ENCODE assay signal across 8 cellular contexts in the genomic region with DNA sequence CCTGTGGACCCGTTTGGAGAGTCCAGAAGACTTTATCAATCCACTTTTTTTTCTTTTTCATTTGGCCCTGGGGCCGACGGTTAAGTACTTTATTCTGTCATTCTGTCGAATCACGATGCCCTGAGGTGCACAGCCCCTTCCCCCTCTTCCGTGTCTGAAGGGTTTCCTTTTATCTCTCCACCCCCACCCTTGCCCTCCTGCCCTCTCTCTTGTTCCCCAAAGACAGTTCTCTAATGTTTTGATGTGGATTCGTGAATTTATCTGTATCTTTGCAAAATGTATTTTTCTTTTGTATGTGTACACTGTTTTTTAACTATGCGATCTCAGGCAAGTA. TPM values are rescaled to one million over a fixed set of nuclear protein-coding genes. Genes with fewer than 3 reads are reported as not detected.
DNase-seq lines count a peak whose midpoint lies in the region; TF ChIP-seq lines count a peak whose summit lies in the region.

No MANE protein-coding gene starts in this region.

- H3K4me3 ChIP-seq in Peyer's patch = peak overlapping the region; percentile 33 to 73 (median 56)
- H3K4me3 ChIP-seq in esophagus (ENCODE audit: low read depth in 1 of 2, low read length in 2 of 2) = peak overlapping the region; percentile 44 to 70

- TF ChIP-seq POLR2A in Peyer's patch (IDR thresholded peaks at IDR 0.05) = no peak

- H3K27ac ChIP-seq in Peyer's patch = peak overlapping the region; percentile 85 to 96 (median 90)
- peak overlapping the region; percentile 94 to 95 for H3K27ac ChIP-seq in esophagus (ENCODE audit: low read depth in 2 of 2, low read length in 1 of 2)

- no peaks in the 10 kb centered on the region for H3K9me3 Mint-ChIP-seq in activated CD4-positive, alpha-beta T cell treated with anti-CD3 and anti-CD28 coated beads, Interleukin-2, amount 10 ng/mL, durations not matched to agents 24 days and 14 days
- H3K9me3 Mint-ChIP-seq in progenitor cell of endocrine pancreas (ENCODE audit: low read depth) = no peaks in the 10 kb centered on the region

- H3K27ac Mint-ChIP-seq in activated CD4-positive, alpha-beta T cell treated with anti-CD3 and anti-CD28 coated beads, Interleukin-2, amount 10 ng/mL, durations not matched to agents 24 days and 14 days = peak overlapping the region; percentile 98
- peak overlapping the region; percentile 90 for H3K27ac Mint-ChIP-seq in progenitor cell of endocrine pancreas

- H3K4me3 Mint-ChIP-seq in activated CD4-positive, alpha-beta T cell treated with anti-CD3 and anti-CD28 coated beads, Interleukin-2, amount 10 ng/mL, durations not matched to agents 24 days and 14 days = peak overlapping the region; percentile 100
- H3K4me3 Mint-ChIP-seq in progenitor cell of endocrine pancreas (ENCODE audit: low read depth) = peak overlapping the region; percentile 72

- TF ChIP-seq CTCF in Peyer's patch (IDR thresholded peaks at IDR 0.05) = peak in 1 of 6 experiments; percentile 15
- TF ChIP-seq CTCF in progenitor cell of endocrine pancreas (IDR thresholded peaks at IDR 0.05; ENCODE audit: unreplicated experiment) = no peak

- intact Hi-C loops in activated CD4-positive, alpha-beta T cell treated with anti-CD3 and anti-CD28 coated beads, Interleukin-2, amount 10 ng/mL, durations not matched to agents 24 days and 14 days (cut with micrococcal nuclease) = loop anchor here (1.0 to 5.0 kb wide), 9 partner anchors 22 to 1009 kb away; a partner anchor contains a TSS

- H3K27me3 ChIP-seq in Peyer's patch = no peaks in the 10 kb centered on the region
- H3K27me3 ChIP-seq in esophagus (ENCODE audit: control insufficient read depth in 1 of 2, insufficient read depth in 2 of 2, low read length in 2 of 2) = no peaks in the 10 kb centered on the region

- H3K9me3 ChIP-seq in Peyer's patch (no peaks in the 10 kb centered on the region), esophagus (ENCODE audit: control insufficient read depth in 2 of 2, insufficient read depth in 1 of 2, low read depth in 1 of 2, low read length in 1 of 2) (no peaks in the 10 kb centered on the region)

- H3K27me3 Mint-ChIP-seq in activated CD4-positive, alpha-beta T cell treated with anti-CD3 and anti-CD28 coated beads, Interleukin-2, amount 10 ng/mL, durations not matched to agents 24 days and 14 days = no peaks in the 10 kb centered on the region
- H3K27me3 Mint-ChIP-seq in progenitor cell of endocrine pancreas = no peaks in the 10 kb centered on the region

- H3K4me1 Mint-ChIP-seq in activated CD4-positive, alpha-beta T cell treated with anti-CD3 and anti-CD28 coated beads, Interleukin-2, amount 10 ng/mL, durations not matched to agents 24 days and 14 days = peaks cover 73% of the 10 kb centered on the region
- peaks cover 20% of the 10 kb centered on the region for H3K4me1 Mint-ChIP-seq in progenitor cell of endocrine pancreas (ENCODE audit: low read depth)

- H3K36me3 Mint-ChIP-seq in activated CD4-positive, alpha-beta T cell treated with anti-CD3 and anti-CD28 coated beads, Interleukin-2, amount 10 ng/mL, durations not matched to agents 24 days and 14 days (ENCODE audit: low read depth) = peaks cover 32% of the 10 kb centered on the region
- H3K36me3 Mint-ChIP-seq in progenitor cell of endocrine pancreas (ENCODE audit: insufficient read depth) = no peaks in the 10 kb centered on the region

- no peak for DNase-seq in activated CD4-positive, alpha-beta T cell treated with anti-CD3 and anti-CD28 coated beads, Interleukin-2, amount 10 ng/mL, durations not matched to agents 24 days and 14 days
- no peak for DNase-seq in activated CD4-positive, alpha-beta T cell treated with anti-CD3 and anti-CD28 coated beads for 4 hours
- DNase-seq in Peyer's patch = peak in 1 of 3 donors; percentile 69
- no peak for DNase-seq in progenitor cell of endocrine pancreas (ENCODE audit: low spot score, unreplicated experiment)
- DNase-seq in mucosa of gallbladder (ENCODE audit: low spot score) = no peak
- no peak for DNase-seq in NCI-H226
- DNase-seq in stimulated activated CD4-positive, alpha-beta T cell treated with anti-CD3 and anti-CD28 coated beads, Interleukin-12 subunit alpha, Interleukin-12 subunit beta, amount 100 ng/mL, for 4 hours = no peak

- WGBS in esophagus, 2 donors = 1 to 2% methylated on average over 8 of the region's 8 CpGs

- H3K36me3 ChIP-seq in Peyer's patch (no peaks in the 10 kb centered on the region), esophagus (ENCODE audit: control insufficient read depth in 2 of 2, insufficient read depth in 2 of 2, low read length in 1 of 2) (peaks cover 0 to 3% of the 10 kb centered on the region in 2 donors)

- H3K4me1 ChIP-seq in Peyer's patch (peaks cover 0 to 32% (median 14%) of the 10 kb centered on the region in 4 donors), esophagus (ENCODE audit: control insufficient read depth in 2 of 2, insufficient read depth in 2 of 2, low read length in 1 of 2) (peaks cover 0 to 8% of the 10 kb centered on the region in 2 donors)

RNA-seq across cellular contexts. Expression of a gene that starts 1.7 kb away (rescaled TPM):
- total RNA-seq in activated CD4-positive, alpha-beta T cell treated with anti-CD3 and anti-CD28 coated beads, Interleukin-2, amount 10 ng/mL, durations not matched to agents 24 days and 14 days = 38.2 and 39.8 TPM in 2 replicates
- total RNA-seq in Peyer's patch = 100 to 1,000 TPM in 1 of 4 donors, 10 to 100 TPM in 3; 32.0 to 262 (median 42.8) TPM
- polyA plus RNA-seq in esophagus = 10 to 100 TPM; 12.8 to 19.6 TPM
- 2.8 and 5.0 TPM in 2 replicates for total RNA-seq in progenitor cell of endocrine pancreas
- 26.3 TPM for total RNA-seq in mucosa of gallbladder
